8 cellular contexts compared by ENCODE assay signal in genomic region chr1:109299087-109299983, GRCh38. TPM values are rescaled to one million over a fixed set of nuclear protein-coding genes. Genes with fewer than 3 reads are reported as not detected.
A peak's percentile ranks its signal among the peaks of the same experiment; 100 is the strongest.
DNase-seq lines count a peak whose midpoint lies in the region; ATAC-seq and TF ChIP-seq lines count a peak whose summit lies in the region.
"Had no signal": no experiment of that assay in that cellular context is flagged by ENCODE, and none has a peak within 500 bp of the region (broad histone marks: within the 10 kb centered on the region; RNA-seq: fewer than 3 reads in every experiment).

No MANE protein-coding gene starts in this region.

- H3K36me3 ChIP-seq in MG63 (no peaks in the 10 kb centered on the region), lower lobe of right lung (no peaks in the 10 kb centered on the region)
- no peaks in the 10 kb centered on the region for H3K36me3 ChIP-seq in CD8-positive, alpha-beta memory T cell (ENCODE audit: insufficient read depth, low read length)

- H3K4me3 ChIP-seq in MG63 (no peak overlapping the region), lower lobe of right lung (no peak overlapping the region)
- no peak overlapping the region for H3K4me3 ChIP-seq in CD8-positive, alpha-beta memory T cell (ENCODE audit: low read length)

- peaks cover 32% of the 10 kb centered on the region for H3K4me1 ChIP-seq in lower lobe of right lung
- H3K4me1 ChIP-seq in CD8-positive, alpha-beta memory T cell (ENCODE audit: insufficient read depth, low read length), result no peaks in the 10 kb centered on the region

- no peaks in the 10 kb centered on the region for H3K9me3 Mint-ChIP-seq in type B pancreatic cell
- no peaks in the 10 kb centered on the region for H3K9me3 Mint-ChIP-seq in CD8-positive, alpha-beta memory T cell
- H3K9me3 Mint-ChIP-seq: activated CD4-positive, alpha-beta T cell treated with anti-CD3 and anti-CD28 coated beads, Interleukin-2, amount 10 ng/mL, durations not matched to agents 7 days and 5 days had no signal

- H3K27me3 ChIP-seq in MG63 (peaks cover 4% of the 10 kb centered on the region), lower lobe of right lung (ENCODE audit: low read depth) (no peaks in the 10 kb centered on the region)
- H3K27me3 ChIP-seq in CD8-positive, alpha-beta memory T cell (ENCODE audit: insufficient read depth, low read length, poor library complexity, severe bottlenecking), result no peaks in the 10 kb centered on the region

- CTCF ChIA-PET in CD8-positive, alpha-beta memory T cell (lab: Charles Lee), result no interaction called here

- H3K27ac Mint-ChIP-seq in type B pancreatic cell, result peak overlapping the region; percentile 85
- H3K27ac Mint-ChIP-seq in CD8-positive, alpha-beta memory T cell, result no peak overlapping the region
- H3K27ac Mint-ChIP-seq: activated CD4-positive, alpha-beta T cell treated with anti-CD3 and anti-CD28 coated beads, Interleukin-2, amount 10 ng/mL, durations not matched to agents 7 days and 5 days had no signal

- H3K4me1 Mint-ChIP-seq in type B pancreatic cell (ENCODE audit: unreplicated experiment), result peaks cover 16% of the 10 kb centered on the region
- H3K4me1 Mint-ChIP-seq in CD8-positive, alpha-beta memory T cell, result no peaks in the 10 kb centered on the region
- H3K4me1 Mint-ChIP-seq: activated CD4-positive, alpha-beta T cell treated with anti-CD3 and anti-CD28 coated beads, Interleukin-2, amount 10 ng/mL, durations not matched to agents 7 days and 5 days had no signal

- POLR2A ChIA-PET in CD8-positive, alpha-beta memory T cell (lab: Charles Lee), result no interaction called here

- peaks cover 4% of the 10 kb centered on the region for H3K27me3 Mint-ChIP-seq in type B pancreatic cell
- peaks cover 23 to 30% of the 10 kb centered on the region in 2 donors for H3K27me3 Mint-ChIP-seq in CD8-positive, alpha-beta memory T cell

- intact Hi-C loops in lower lobe of right lung (cut with DNase I), result no loop called here

- TF ChIP-seq CTCF in lower lobe of right lung (IDR thresholded peaks at IDR 0.05) (no peak), type B pancreatic cell (conservative IDR thresholded peaks at IDR 0.05) (no peak)

- H3K27ac ChIP-seq in lower lobe of right lung, result peak overlapping the region; percentile 73
- no peak overlapping the region for H3K27ac ChIP-seq in CD8-positive, alpha-beta memory T cell (ENCODE audit: low read depth, low read length)

- H3K9me3 ChIP-seq in MG63 (no peaks in the 10 kb centered on the region), lower lobe of right lung (no peaks in the 10 kb centered on the region)
- no peaks in the 10 kb centered on the region for H3K9me3 ChIP-seq in CD8-positive, alpha-beta memory T cell (ENCODE audit: low read length)

- peak; percentile 61 for DNase-seq in MG63
- DNase-seq in dedifferentiated amniotic fluid mesenchymal stem cell (ENCODE audit: extremely low spot score), result peak; percentile 43
- DNase-seq in lower lobe of right lung, result no peak
- no peak for DNase-seq in type B pancreatic cell (ENCODE audit: extremely low spot score, unreplicated experiment)
- no peak for DNase-seq in RPMI8226
- no peak for DNase-seq in CD8-positive, alpha-beta memory T cell
- DNase-seq: activated CD4-positive, alpha-beta T cell treated with anti-CD3 and anti-CD28 coated beads, Interleukin-2, amount 10 ng/mL, durations not matched to agents 7 days and 5 days had no signal

- no peak overlapping the region for H3K4me3 Mint-ChIP-seq in type B pancreatic cell
- H3K4me3 Mint-ChIP-seq in CD8-positive, alpha-beta memory T cell, result no peak overlapping the region
- H3K4me3 Mint-ChIP-seq: activated CD4-positive, alpha-beta T cell treated with anti-CD3 and anti-CD28 coated beads, Interleukin-2, amount 10 ng/mL, durations not matched to agents 7 days and 5 days had no signal

- H3K36me3 Mint-ChIP-seq in type B pancreatic cell, result no peaks in the 10 kb centered on the region
- no peaks in the 10 kb centered on the region for H3K36me3 Mint-ChIP-seq in CD8-positive, alpha-beta memory T cell

- ATAC-seq in lower lobe of right lung, result peak; percentile 66 to 70
- ATAC-seq in HG02623 (IDR thresholded peaks at IDR 0.05; ENCODE audit: unreplicated experiment), result no peak

RNA-seq across cellular contexts. Expression of gene MYBPHL, which starts 7.5 kb away (rescaled TPM):
- not detected in 2 replicates for total RNA-seq in MG63 (2014; rRNA removed; shearing (Covaris generic); ENCODE audit: low replicate concordance)
- total RNA-seq in lower lobe of right lung (2.8 TPM), type B pancreatic cell (ENCODE audit: low replicate concordance) (0.48 and 0.60 TPM in 2 replicates)
- not detected for total RNA-seq in CD8-positive, alpha-beta memory T cell
- not detected for polyA plus RNA-seq in CD8-positive, alpha-beta memory T cell
- total RNA-seq: activated CD4-positive, alpha-beta T cell treated with anti-CD3 and anti-CD28 coated beads, Interleukin-2, amount 10 ng/mL, durations not matched to agents 7 days and 5 days had no signal

RNA-seq across cellular contexts. Expression of gene PSRC1, which starts 16.4 kb away (rescaled TPM):
- total RNA-seq in MG63 (2014; rRNA removed; shearing (Covaris generic); ENCODE audit: low replicate concordance), result 38.5 and 67.0 TPM in 2 replicates
- 4.2 TPM for total RNA-seq in lower lobe of right lung
- total RNA-seq in type B pancreatic cell (ENCODE audit: low replicate concordance), result 10.3 and 46.2 TPM in 2 replicates
- 1 to 10 TPM; 5.4 to 5.8 TPM for total RNA-seq in CD8-positive, alpha-beta memory T cell
- 0.59 TPM for polyA plus RNA-seq in CD8-positive, alpha-beta memory T cell

RNA-seq across cellular contexts. Expression of gene CELSR2, which starts 50.0 kb away (rescaled TPM):
- total RNA-seq in MG63 (2014; rRNA removed; shearing (Covaris generic); ENCODE audit: low replicate concordance), result 0.76 and 1.2 TPM in 2 replicates
- total RNA-seq in lower lobe of right lung (7.2 TPM), type B pancreatic cell (ENCODE audit: low replicate concordance) (23.4 and 35.5 TPM in 2 replicates)
- 1 to 10 TPM; 2.7 to 2.8 TPM for total RNA-seq in CD8-positive, alpha-beta memory T cell
- polyA plus RNA-seq in CD8-positive, alpha-beta memory T cell, result 0.77 TPM

Comparison
In these comparisons a context has a peak if more than half of its experiments do, and no peak if none do; other contexts are left out.
1. DNase-seq: peak in MG63 (single experiment) and dedifferentiated amniotic fluid mesenchymal stem cell (single experiment); none in lower lobe of right lung (single experiment), type B pancreatic cell (single experiment), RPMI8226 (single experiment) and CD8-positive, alpha-beta memory T cell (0 of 5).